In genomic region chr3:195905970-195906864, GRCh38 we compare ENCODE assay signal across 1 cellular context.
TF ChIP-seq lines count a peak whose summit lies in the region.

No MANE protein-coding gene starts in this region.

TF ChIP-seq in GM12878, 131 proteins besides CTCF, POLR2A, EP300 and RAD21 (continued from another document):
- 0 out of 2 replicates have a peak, but pooled peaks have one; percentile 40 for TF ChIP-seq GATAD2B (conservative IDR thresholded peaks at IDR 0.05; ENCODE audit: low read depth)
- no peak for TF ChIP-seq SMC3 (IDR thresholded peaks at IDR 0.05; ENCODE audit: borderline replicate concordance, low read length)
- TF ChIP-seq BRCA1 (IDR thresholded peaks at IDR 0.05; ENCODE audit: low read depth, low read length), result no peak
- TF ChIP-seq NKRF (conservative IDR thresholded peaks at IDR 0.05), result no peak
- TF ChIP-seq NR2F1 (conservative IDR thresholded peaks at IDR 0.05), result no peak
- no peak for TF ChIP-seq RB1 (IDR thresholded peaks at IDR 0.05; ENCODE audit: borderline replicate concordance)
- TF ChIP-seq PKNOX1 (IDR thresholded peaks at IDR 0.05), result no peak
